In genomic region chrX:129793604-129794191, GRCh38 we compare ENCODE assay signal across 19 cellular contexts. TPM values are rescaled to one million over a fixed set of nuclear protein-coding genes. Genes with fewer than 3 reads are reported as not detected.
DNase-seq lines count a peak whose midpoint lies in the region; ATAC-seq, FAIRE-seq and TF ChIP-seq lines count a peak whose summit lies in the region.
"Had no signal": no experiment of that assay in that cellular context is flagged by ENCODE, and none has a peak within 500 bp of the region (broad histone marks: within the 10 kb centered on the region; RNA-seq: fewer than 3 reads in every experiment).

No MANE protein-coding gene starts in this region.

- H3K23ac ChIP-seq in neuronal stem cell (ENCODE audit: low read depth, low read length, poor library complexity), result no peak overlapping the region

- H4K91ac ChIP-seq in neuronal stem cell (ENCODE audit: low read depth, low read length, poor library complexity), result no peak overlapping the region

- peaks cover 70% of the 10 kb centered on the region for H3K36me3 Mint-ChIP-seq in CD4-positive, alpha-beta T cell (ENCODE audit: low read depth)

- FAIRE-seq in pancreas (lab: Jason Lieb, UNC), result no peak
- FAIRE-seq: urothelium cell line had no signal

- H3K4me1 ChIP-seq in neuronal stem cell (ENCODE audit: control insufficient read depth in 2 of 2, insufficient read depth in 1 of 2, low read depth in 1 of 2, low read length in 2 of 2) (no peaks in the 10 kb centered on the region), PC-3 (ENCODE audit: insufficient read depth, low read length) (no peaks in the 10 kb centered on the region), pancreas (no peaks in the 10 kb centered on the region)
- H3K4me1 ChIP-seq: adrenal gland, Caco-2, esophagus muscularis mucosa had no signal

- H2BK15ac ChIP-seq in neuronal stem cell (ENCODE audit: low read length), result no peak overlapping the region

- no peaks in the 10 kb centered on the region for H3K27me3 ChIP-seq in CD4-positive, alpha-beta T cell (ENCODE audit: control insufficient read depth, insufficient read depth, low read length)
- peaks cover 0 to 6% (median 0%) of the 10 kb centered on the region in 3 experiments for H3K27me3 ChIP-seq in neuronal stem cell (ENCODE audit: control insufficient read depth in 3 of 3, insufficient read depth in 3 of 3, low read depth in 1 of 3, low read length in 3 of 3)
- H3K27me3 ChIP-seq in PC-3 (ENCODE audit: low read length), result no peaks in the 10 kb centered on the region
- H3K27me3 ChIP-seq in pancreas, result no peaks in the 10 kb centered on the region
- H3K27me3 ChIP-seq: adrenal gland, esophagus muscularis mucosa had no signal

- CTCF ChIA-PET in CD4-positive, alpha-beta T cell (lab: Charles Lee), result no interaction called here
- CTCF ChIA-PET in PC-3 (lab: Charles Lee), result no interaction called here

- H3K14ac ChIP-seq in neuronal stem cell (ENCODE audit: low read length), result peak overlapping the region; percentile 8

- H3K79me2 ChIP-seq in PC-3 (ENCODE audit: low read length), result no peaks in the 10 kb centered on the region

- H3K9me3 Mint-ChIP-seq in CD4-positive, alpha-beta T cell, result no peaks in the 10 kb centered on the region
- H3K9me3 Mint-ChIP-seq: activated T-helper 2 cell treated with anti-CD3 and anti-CD28 coated beads, Interferon-gamma antibody, Interleukin-2, Interleukin-4, amounts not matched to agents 10 μg/mL and 5 μg/mL and 100 μg/mL, durations not matched to agents 14 hours and 24 hours and 36 hours had no signal

- WGBS in neuronal stem cell (ENCODE audit: extremely low coverage in 2 of 2, insufficient read length in 2 of 2, insufficient replicate concordance in 1 of 2), 2 donors, result no CpG with 5 or more reads among the region's 20 CpGs
- 81 to 83% methylated on average over 20 of the region's 20 CpGs for WGBS in pancreas, 2 donors

- POLR2A ChIA-PET in CD4-positive, alpha-beta T cell (lab: Charles Lee), result interaction anchor here (0.9 kb wide), 1 partner anchor 9 kb away, joined by 3 read pairs; no protein-coding TSS in a partner anchor
- POLR2A ChIA-PET in PC-3 (lab: Charles Lee; ENCODE audit: unreplicated experiment), result no interaction called here

- H3K27ac ChIP-seq in CD4-positive, alpha-beta T cell (ENCODE audit: low read depth, low read length), result peak overlapping the region; percentile 35
- H3K27ac ChIP-seq in neuronal stem cell (replicated peaks; ENCODE audit: low read length) (no peak overlapping the region), PC-3 (ENCODE audit: low read length) (no peak overlapping the region), pancreas (no peak overlapping the region)
- H3K27ac ChIP-seq: adrenal gland, esophagus muscularis mucosa had no signal

- H2BK120ac ChIP-seq in neuronal stem cell (ENCODE audit: low read depth, low read length), result no peak overlapping the region

- no peak overlapping the region for H4K8ac ChIP-seq in neuronal stem cell (ENCODE audit: low read depth, low read length)

- no peak overlapping the region for H3K4me2 ChIP-seq in neuronal stem cell (ENCODE audit: insufficient read depth, low read length, poor library complexity, severe bottlenecking)
- no peak overlapping the region for H3K4me2 ChIP-seq in PC-3 (ENCODE audit: low read length)

- H3K9me3 ChIP-seq in CD4-positive, alpha-beta T cell (ENCODE audit: control insufficient read depth, low read length), result no peaks in the 10 kb centered on the region
- H3K9me3 ChIP-seq in neuronal stem cell (replicated peaks in 1 of 2; ENCODE audit: control insufficient read depth in 2 of 2, insufficient read depth in 1 of 2, low read depth in 1 of 2, low read length in 2 of 2), result no peaks in the 10 kb centered on the region
- H3K9me3 ChIP-seq in PC-3 (ENCODE audit: low read length), result no peaks in the 10 kb centered on the region
- H3K9me3 ChIP-seq in pancreas, result no peaks in the 10 kb centered on the region
- H3K9me3 ChIP-seq: adrenal gland, Caco-2 had no signal

- no TSS peak for BruUV-seq in PC-3 (replicated peaks; lab: Mats Ljungman, UMichigan)

- no peaks in the 10 kb centered on the region for H3K27me3 Mint-ChIP-seq in CD4-positive, alpha-beta T cell

- H4K20me1 ChIP-seq in PC-3 (ENCODE audit: low read length), result no peaks in the 10 kb centered on the region

- H3K79me1 ChIP-seq in neuronal stem cell (ENCODE audit: low read depth, low read length), result no peaks in the 10 kb centered on the region

- H2AFZ ChIP-seq in neuronal stem cell (ENCODE audit: low read length) (no peak overlapping the region), PC-3 (ENCODE audit: low read length) (no peak overlapping the region)

- no peak overlapping the region for H2AK5ac ChIP-seq in neuronal stem cell (ENCODE audit: low read depth, low read length)

- H3K4me3 ChIP-seq in neuronal stem cell (ENCODE audit: low read length in 2 of 2) (no peak overlapping the region), PC-3 (ENCODE audit: low read length) (no peak overlapping the region), pancreas (no peak overlapping the region)
- H3K4me3 ChIP-seq: adrenal gland, esophagus muscularis mucosa had no signal

- intact Hi-C loops in CD4-positive, alpha-beta T cell (cut with DNase I, micrococcal nuclease), result loop anchor here in 1 of 2 experiments (5.0 kb wide), 1 partner anchor 36 kb away; no protein-coding TSS in a partner anchor
- intact Hi-C loops in PC-3 (cut with micrococcal nuclease) (no loop called here), pancreas (cut with DNase I) (no loop called here)

- DNase-seq in CD4-positive, alpha-beta T cell, result no peak
- DNase-seq in SHP77 (lab: John Stamatoyannopoulos, UW) (peak; percentile 57 to 82), neuronal stem cell (ENCODE audit: low spot score) (no peak), PC-3 (no peak), pancreas (no peak)
- DNase-seq: Caco-2; GOT3; left cardiac atrium; midbrain; NCI-H510A; Right ventricle myocardium superior; stimulated activated CD4-positive, alpha-beta T cell treated with anti-CD3 and anti-CD28 coated beads, Interleukin-1b, Interleukin-23, amount 100 ng/mL, for 48 hours had no signal

- H3K4me1 Mint-ChIP-seq in CD4-positive, alpha-beta T cell (ENCODE audit: low read depth), result peaks cover 6% of the 10 kb centered on the region

- H3K18ac ChIP-seq in neuronal stem cell (ENCODE audit: low read length), result no peak overlapping the region

- H3K9ac ChIP-seq in neuronal stem cell (ENCODE audit: low read depth, low read length, poor library complexity) (no peak overlapping the region), PC-3 (ENCODE audit: low read length) (no peak overlapping the region)

- TF ChIP-seq CTCF in CD4-positive, alpha-beta T cell (IDR thresholded peaks at IDR 0.05), result no peak
- TF ChIP-seq CTCF in PC-3 (conservative IDR thresholded peaks at IDR 0.05; ENCODE audit: low read depth, low read length) (no peak), pancreas (IDR thresholded peaks at IDR 0.05) (no peak)

- TF ChIP-seq POLR2A in GM19099 (IDR thresholded peaks at IDR 0.05; ENCODE audit: extremely low read depth, insufficient read length, low read depth), result peak; percentile 22

- H3K9me2 ChIP-seq in PC-3 (replicated peaks; ENCODE audit: low read length), result no peaks in the 10 kb centered on the region

- H3K4me3 Mint-ChIP-seq in CD4-positive, alpha-beta T cell, result no peak overlapping the region

- no peak overlapping the region for H3K27ac Mint-ChIP-seq in CD4-positive, alpha-beta T cell
- H3K27ac Mint-ChIP-seq: activated T-helper 2 cell treated with anti-CD3 and anti-CD28 coated beads, Interferon-gamma antibody, Interleukin-2, Interleukin-4, amounts not matched to agents 10 μg/mL and 5 μg/mL and 100 μg/mL, durations not matched to agents 14 hours and 24 hours and 36 hours had no signal

- no peak overlapping the region for H3K4ac ChIP-seq in neuronal stem cell (ENCODE audit: low read length)

- H3K36me3 ChIP-seq in neuronal stem cell (replicated peaks in 1 of 2; ENCODE audit: control insufficient read depth in 2 of 2, insufficient read depth in 2 of 2, low read length in 2 of 2), result peaks cover 0 to 3% of the 10 kb centered on the region in 2 donors
- H3K36me3 ChIP-seq in PC-3 (ENCODE audit: low read depth, low read length), result no peaks in the 10 kb centered on the region
- no peaks in the 10 kb centered on the region for H3K36me3 ChIP-seq in pancreas
- H3K36me3 ChIP-seq: adrenal gland, esophagus muscularis mucosa had no signal

- no peaks in the 10 kb centered on the region for H3F3A ChIP-seq in PC-3 (ENCODE audit: low read length, unreplicated experiment)

- H2BK5ac ChIP-seq in neuronal stem cell (ENCODE audit: low read length), result no peak overlapping the region

- H2BK12ac ChIP-seq in neuronal stem cell (ENCODE audit: low read length), result no peak overlapping the region

- no peak for ATAC-seq in CD4-positive, alpha-beta T cell (ENCODE audit: poor library complexity)
- ATAC-seq in GM21423 (IDR thresholded peaks at IDR 0.05; ENCODE audit: unreplicated experiment) (no peak), PC-3 (no peak), pancreas (no peak)
- ATAC-seq: left cardiac atrium had no signal

RNA-seq across cellular contexts. Expression of gene SASH3, which starts 13.9 kb away (rescaled TPM):
- total RNA-seq in CD4-positive, alpha-beta T cell, result 10 to 100 TPM; 69.0 to 70.8 TPM
- not detected for polyA plus RNA-seq in neuronal stem cell (2013, experiment 1 of 2)
- polyA plus RNA-seq in neuronal stem cell (2013, experiment 2 of 2), result not detected
- total RNA-seq in PC-3 (2014; rRNA removed), result not detected in 2 replicates
- 1 to 10 TPM in 4 of 6 donors, under 1 TPM in 2; 0.31 to 8.5 (median 2.3) TPM for total RNA-seq in pancreas
- polyA plus RNA-seq in pancreas, result 1 to 10 TPM; 1.0 to 1.4 TPM
- total RNA-seq: Caco-2, M059J had no signal

RNA-seq across cellular contexts. Expression of gene ZDHHC9, which starts 50.0 kb away (rescaled TPM):
- total RNA-seq in CD4-positive, alpha-beta T cell, result 1 to 10 TPM; 3.0 to 4.1 TPM
- 32.4 TPM for polyA plus RNA-seq in neuronal stem cell (2013, experiment 1 of 2)
- 32.7 TPM for polyA plus RNA-seq in neuronal stem cell (2013, experiment 2 of 2)
- total RNA-seq in PC-3 (2014; rRNA removed) (29.0 and 30.5 TPM in 2 replicates), pancreas (10 to 100 TPM; 15.2 to 23.9 (median 17.8) TPM)
- polyA plus RNA-seq in pancreas, result 1 to 10 TPM; 4.1 to 7.0 TPM

RNA-seq across cellular contexts. Expression of gene XPNPEP2, which starts 54.9 kb away (rescaled TPM):
- under 1 TPM; 0.16 to 0.17 TPM for total RNA-seq in CD4-positive, alpha-beta T cell
- 0.29 TPM for polyA plus RNA-seq in neuronal stem cell (2013, experiment 1 of 2)
- polyA plus RNA-seq in neuronal stem cell (2013, experiment 2 of 2), result 0.30 TPM
- not detected in 2 replicates for total RNA-seq in PC-3 (2014; rRNA removed)
- total RNA-seq in pancreas, result 1 to 10 TPM in 2 of 6 donors, under 1 TPM in 4; 0.08 to 1.0 (median 0.20) TPM
- polyA plus RNA-seq in pancreas, result under 1 TPM; 0.07 to 0.27 TPM
- total RNA-seq: M059J had no signal

Comparison
In these comparisons a context has a peak if more than half of its experiments do, and no peak if none do; other contexts are left out.
1. DNase-seq: peak in SHP77 (2 of 2); none in CD4-positive, alpha-beta T cell (0 of 10), neuronal stem cell (single experiment), PC-3 (single experiment) and pancreas (0 of 6).
2. RNA of gene SASH3, which starts 13.9 kb away (total RNA-seq): 69.0 to 70.8 TPM in CD4-positive, alpha-beta T cell; 0.31 to 8.5 TPM in pancreas and not detected in PC-3; every median in the first group is over 4 times any median in the second.